In genomic region chr16:19001788-19002187, GRCh38 we compare ENCODE assay signal across 1 cellular context.
TF ChIP-seq lines count a peak whose summit lies in the region.

No MANE protein-coding gene starts in this region.

TF ChIP-seq in HepG2, 621 proteins besides CTCF, POLR2A, EP300 and RAD21:
- TF ChIP-seq KIAA2018 (CRISPR knock-in tag; IDR thresholded peaks at IDR 0.05; ENCODE audit: borderline replicate concordance) (no peak), TBX3 (IDR thresholded peaks at IDR 0.05; ENCODE audit: borderline replicate concordance) (no peak), SATB2 (CRISPR knock-in tag; IDR thresholded peaks at IDR 0.05) (no peak), THAP9 (CRISPR knock-in tag; IDR thresholded peaks at IDR 0.05; ENCODE audit: borderline replicate concordance) (no peak), ELF1 (CRISPR knock-in tag; IDR thresholded peaks at IDR 0.05) (no peak), ZNF557 (CRISPR knock-in tag; IDR thresholded peaks at IDR 0.05) (no peak), FOSL1 (CRISPR knock-in tag; IDR thresholded peaks at IDR 0.05; ENCODE audit: borderline replicate concordance) (no peak), ZNF329 (CRISPR knock-in tag; IDR thresholded peaks at IDR 0.05; ENCODE audit: low read depth) (no peak), POLR2AphosphoS2 (IDR thresholded peaks at IDR 0.05; ENCODE audit: low read depth, low read length) (no peak), FOXP1 (IDR thresholded peaks at IDR 0.05) (no peak), FOXP1 (CRISPR knock-in tag; IDR thresholded peaks at IDR 0.05) (no peak), ZNF609 (CRISPR knock-in tag; IDR thresholded peaks at IDR 0.05; ENCODE audit: borderline replicate concordance) (no peak), ZFP1 (CRISPR knock-in tag; IDR thresholded peaks at IDR 0.05) (no peak)
- TF ChIP-seq, protein P1, sequence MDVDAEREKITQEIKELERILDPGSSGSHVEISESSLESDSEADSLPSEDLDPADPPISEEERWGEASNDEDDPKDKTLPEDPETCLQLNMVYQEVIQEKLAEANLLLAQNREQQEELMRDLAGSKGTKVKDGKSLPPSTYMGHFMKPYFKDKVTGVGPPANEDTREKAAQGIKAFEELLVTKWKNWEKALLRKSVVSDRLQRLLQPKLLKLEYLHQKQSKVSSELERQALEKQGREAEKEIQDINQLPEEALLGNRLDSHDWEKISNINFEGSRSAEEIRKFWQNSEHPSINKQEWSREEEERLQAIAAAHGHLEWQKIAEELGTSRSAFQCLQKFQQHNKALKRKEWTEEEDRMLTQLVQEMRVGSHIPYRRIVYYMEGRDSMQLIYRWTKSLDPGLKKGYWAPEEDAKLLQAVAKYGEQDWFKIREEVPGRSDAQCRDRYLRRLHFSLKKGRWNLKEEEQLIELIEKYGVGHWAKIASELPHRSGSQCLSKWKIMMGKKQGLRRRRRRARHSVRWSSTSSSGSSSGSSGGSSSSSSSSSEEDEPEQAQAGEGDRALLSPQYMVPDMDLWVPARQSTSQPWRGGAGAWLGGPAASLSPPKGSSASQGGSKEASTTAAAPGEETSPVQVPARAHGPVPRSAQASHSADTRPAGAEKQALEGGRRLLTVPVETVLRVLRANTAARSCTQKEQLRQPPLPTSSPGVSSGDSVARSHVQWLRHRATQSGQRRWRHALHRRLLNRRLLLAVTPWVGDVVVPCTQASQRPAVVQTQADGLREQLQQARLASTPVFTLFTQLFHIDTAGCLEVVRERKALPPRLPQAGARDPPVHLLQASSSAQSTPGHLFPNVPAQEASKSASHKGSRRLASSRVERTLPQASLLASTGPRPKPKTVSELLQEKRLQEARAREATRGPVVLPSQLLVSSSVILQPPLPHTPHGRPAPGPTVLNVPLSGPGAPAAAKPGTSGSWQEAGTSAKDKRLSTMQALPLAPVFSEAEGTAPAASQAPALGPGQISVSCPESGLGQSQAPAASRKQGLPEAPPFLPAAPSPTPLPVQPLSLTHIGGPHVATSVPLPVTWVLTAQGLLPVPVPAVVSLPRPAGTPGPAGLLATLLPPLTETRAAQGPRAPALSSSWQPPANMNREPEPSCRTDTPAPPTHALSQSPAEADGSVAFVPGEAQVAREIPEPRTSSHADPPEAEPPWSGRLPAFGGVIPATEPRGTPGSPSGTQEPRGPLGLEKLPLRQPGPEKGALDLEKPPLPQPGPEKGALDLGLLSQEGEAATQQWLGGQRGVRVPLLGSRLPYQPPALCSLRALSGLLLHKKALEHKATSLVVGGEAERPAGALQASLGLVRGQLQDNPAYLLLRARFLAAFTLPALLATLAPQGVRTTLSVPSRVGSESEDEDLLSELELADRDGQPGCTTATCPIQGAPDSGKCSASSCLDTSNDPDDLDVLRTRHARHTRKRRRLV (CRISPR knock-in tag; IDR thresholded peaks at IDR 0.05): no peak
- TF ChIP-seq, protein P2, sequence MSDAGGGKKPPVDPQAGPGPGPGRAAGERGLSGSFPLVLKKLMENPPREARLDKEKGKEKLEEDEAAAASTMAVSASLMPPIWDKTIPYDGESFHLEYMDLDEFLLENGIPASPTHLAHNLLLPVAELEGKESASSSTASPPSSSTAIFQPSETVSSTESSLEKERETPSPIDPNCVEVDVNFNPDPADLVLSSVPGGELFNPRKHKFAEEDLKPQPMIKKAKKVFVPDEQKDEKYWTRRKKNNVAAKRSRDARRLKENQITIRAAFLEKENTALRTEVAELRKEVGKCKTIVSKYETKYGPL (CRISPR knock-in tag; IDR thresholded peaks at IDR 0.05): no peak
